Comparison of ENCODE assay signal across 11 cellular contexts in the genomic region with DNA sequence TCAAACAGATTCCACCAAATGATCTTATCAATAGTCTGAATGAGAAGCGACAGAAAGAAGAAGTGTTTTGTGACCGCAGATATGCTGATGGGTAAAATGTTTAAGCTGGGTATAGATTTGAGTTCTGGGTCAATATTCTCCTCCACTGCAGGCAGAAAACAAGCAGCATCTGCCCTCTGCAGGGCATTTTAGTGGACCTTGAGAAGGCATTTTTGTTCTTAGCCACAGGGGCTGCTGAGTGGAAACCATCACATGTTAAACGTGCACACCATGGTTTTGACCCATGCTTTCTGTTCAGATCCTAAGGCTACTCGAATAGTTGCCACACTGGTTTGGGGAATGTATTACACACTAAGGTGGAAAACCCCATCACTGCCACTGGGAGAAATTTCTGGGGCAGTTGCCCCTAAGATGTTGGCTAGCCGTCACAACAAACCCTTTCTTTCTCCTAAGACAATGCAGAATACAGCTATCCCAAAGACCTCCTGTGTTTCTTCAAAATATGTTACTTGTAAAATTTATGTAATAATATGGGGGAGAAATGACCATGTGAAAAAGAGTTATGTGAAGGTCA. TPM values are rescaled to one million over a fixed set of nuclear protein-coding genes. Genes with fewer than 3 reads are reported as not detected.
DNase-seq lines count a peak whose midpoint lies in the region; ATAC-seq and TF ChIP-seq lines count a peak whose summit lies in the region.
"Had no signal": no experiment of that assay in that cellular context is flagged by ENCODE, and none has a peak within 500 bp of the region (broad histone marks: within the 10 kb centered on the region; RNA-seq: fewer than 3 reads in every experiment).

No MANE protein-coding gene starts in this region.

- H3K27me3 Mint-ChIP-seq in endothelial cell (ENCODE audit: unreplicated experiment) = peaks cover 27% of the 10 kb centered on the region

- DNase-seq in DMS53 (lab: John Stamatoyannopoulos, UW) (peak; percentile 58), DMS53 treated with DMSO at 0.1 percent for 48 hours (lab: John Stamatoyannopoulos, UW; ENCODE audit: unreplicated experiment) (no peak), NCI-H526 (lab: John Stamatoyannopoulos, UW) (peak; percentile 28 to 61), endothelial cell (ENCODE audit: low spot score) (peak; percentile 46), renal cortical epithelial cell (ENCODE audit: low read depth) (peak; percentile 12), NCI-H226 (no peak)
- DNase-seq in stimulated activated CD4-positive, alpha-beta T cell treated with anti-CD3 and anti-CD28 coated beads, Interleukin-15, amount 100 ng/mL, for 24 hours = no peak
- DNase-seq: immature natural killer cell had no signal

- no peak for TF ChIP-seq CTCF in endothelial cell (IDR thresholded peaks at IDR 0.05; ENCODE audit: unreplicated experiment)

- no peaks in the 10 kb centered on the region for H3K36me3 Mint-ChIP-seq in endothelial cell (ENCODE audit: low read depth, unreplicated experiment)

- no peak overlapping the region for H3K4me3 Mint-ChIP-seq in endothelial cell (ENCODE audit: unreplicated experiment)
- H3K4me3 Mint-ChIP-seq: activated T-helper 17 cell treated with anti-CD3 and anti-CD28 coated beads, Interleukin-2, amount 50 U/mL, for 72 hours; immature natural killer cell had no signal

- H3K4me1 Mint-ChIP-seq in endothelial cell (ENCODE audit: unreplicated experiment) = peaks cover 39% of the 10 kb centered on the region

- no peaks in the 10 kb centered on the region for H3K9me3 Mint-ChIP-seq in endothelial cell (ENCODE audit: unreplicated experiment)
- H3K9me3 Mint-ChIP-seq: activated T-helper 17 cell treated with anti-CD3 and anti-CD28 coated beads, Interleukin-2, amount 50 U/mL, for 72 hours had no signal

- H3K27ac Mint-ChIP-seq in endothelial cell (ENCODE audit: unreplicated experiment) = no peak overlapping the region
- H3K27ac Mint-ChIP-seq: activated T-helper 17 cell treated with anti-CD3 and anti-CD28 coated beads, Interleukin-2, amount 50 U/mL, for 72 hours; immature natural killer cell had no signal

- ATAC-seq in GM18517 (IDR thresholded peaks at IDR 0.05; ENCODE audit: unreplicated experiment) = no peak
- ATAC-seq: activated T-helper 17 cell treated with anti-CD3 and anti-CD28 coated beads, Interleukin-2, amount 50 U/mL, for 72 hours had no signal

RNA-seq across cellular contexts. Expression of gene POU3F2, which starts 5.5 kb away (rescaled TPM):
- total RNA-seq in endothelial cell (ENCODE audit: unreplicated experiment) (0.08 TPM), renal cortical epithelial cell (not detected in 2 replicates)
- total RNA-seq: activated T-helper 17 cell treated with anti-CD3 and anti-CD28 coated beads, Interleukin-2, amount 50 U/mL, for 72 hours; NCI-H460 had no signal

Comparison
In these comparisons a context has a peak if more than half of its experiments do, and no peak if none do; other contexts are left out.
1. DNase-seq: peak in DMS53 (single experiment), NCI-H526 (2 of 2), endothelial cell (single experiment) and renal cortical epithelial cell (single experiment); none in DMS53 treated with DMSO at 0.1 percent for 48 hours (single experiment), stimulated activated CD4-positive, alpha-beta T cell treated with anti-CD3 and anti-CD28 coated beads, Interleukin-15, amount 100 ng/mL, for 24 hours (single experiment) and NCI-H226 (single experiment).